22 cellular contexts compared by ENCODE assay signal in the genomic region with DNA sequence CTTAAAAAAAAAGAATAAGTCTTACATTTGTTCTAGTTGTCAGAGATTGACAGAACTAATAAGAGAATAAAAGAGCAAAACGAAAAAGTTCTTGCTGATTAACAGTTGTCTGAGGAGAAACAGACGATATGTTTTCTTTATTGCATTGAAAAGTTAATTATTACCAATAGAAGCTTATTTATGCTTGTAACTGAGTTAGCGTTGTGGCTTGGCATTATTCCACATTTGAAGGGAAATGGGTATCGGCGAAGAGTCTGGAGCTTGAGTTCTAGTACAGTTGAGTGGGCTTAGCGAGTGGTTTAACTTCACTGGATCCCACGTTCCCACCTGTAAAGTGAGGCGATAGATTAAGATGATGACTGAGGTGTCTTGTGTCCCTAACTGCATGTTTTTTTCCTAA.
A peak's percentile ranks its signal among the peaks of the same experiment; 100 is the strongest.
DNase-seq lines count a peak whose midpoint lies in the region; ATAC-seq and TF ChIP-seq lines count a peak whose summit lies in the region.
"Had no signal": no experiment of that assay in that cellular context is flagged by ENCODE, and none has a peak within 500 bp of the region (broad histone marks: within the 10 kb centered on the region; RNA-seq: fewer than 3 reads in every experiment).

No MANE protein-coding gene starts in this region.

- H3K9me3 Mint-ChIP-seq in WTC11: no peaks in the 10 kb centered on the region

- H3K27me3 ChIP-seq in BE2C (no peaks in the 10 kb centered on the region), endocrine pancreas (ENCODE audit: control insufficient read depth, insufficient read depth, low read length) (no peaks in the 10 kb centered on the region)

- ATAC-seq in mucosa of descending colon: peak; percentile 40
- ATAC-seq in WTC11: no peak
- ATAC-seq: Panc1, Right ventricle myocardium inferior had no signal

- H3K36me3 Mint-ChIP-seq in WTC11: no peaks in the 10 kb centered on the region

- TF ChIP-seq CTCF in BE2C (IDR thresholded peaks at IDR 0.05; ENCODE audit: low read depth, low read length) (no peak), mucosa of descending colon (IDR thresholded peaks at IDR 0.05) (no peak), WTC11 (IDR thresholded peaks at IDR 0.05) (no peak)

- no peak overlapping the region for H3K4me3 Mint-ChIP-seq in WTC11
- H3K4me3 Mint-ChIP-seq: CD14-positive monocyte had no signal

- POLR2A ChIA-PET in WTC11 (lab: Charles Lee): no interaction called here

- no peak overlapping the region for H3K4me3 ChIP-seq in BE2C (ENCODE audit: low read depth, low read length)
- peak overlapping the region; percentile 54 for H3K4me3 ChIP-seq in endocrine pancreas (ENCODE audit: control insufficient read depth, insufficient read depth, low read length)
- no peak overlapping the region for H3K4me3 ChIP-seq in mucosa of descending colon
- H3K4me3 ChIP-seq: GM23248 had no signal

- H3K27ac Mint-ChIP-seq in WTC11: no peak overlapping the region
- H3K27ac Mint-ChIP-seq: CD14-positive monocyte had no signal

- H3K27me3 Mint-ChIP-seq in WTC11 (ENCODE audit: low read depth): no peaks in the 10 kb centered on the region

- H3K36me3 ChIP-seq in BE2C: no peaks in the 10 kb centered on the region
- no peaks in the 10 kb centered on the region for H3K36me3 ChIP-seq in endocrine pancreas (ENCODE audit: control insufficient read depth, insufficient read depth, low read length)
- H3K36me3 ChIP-seq in mucosa of descending colon (ENCODE audit: low read depth): no peaks in the 10 kb centered on the region

- peak; percentile 14 for DNase-seq in BE2C
- DNase-seq in HK-2 (ENCODE audit: unreplicated experiment): peak; percentile 20
- peak in 1 of 3 donors; percentile 5 for DNase-seq in mucosa of descending colon
- DNase-seq in medulla oblongata (ENCODE audit: extremely low spot score): no peak
- DNase-seq in NAMALWA (ENCODE audit: low spot score): no peak
- DNase-seq in WTC11 (ENCODE audit: low spot score): no peak
- no peak for DNase-seq in NCI-H82 (lab: John Stamatoyannopoulos, UW)
- DNase-seq: AML-193, DMS153, GM23248, HCEC 1CT, KG1, MV-4-11, NCI-H1417, NCI-H187, NCI-H2107, NCI-H510A treated with DMSO at 0.1 percent for 48 hours, NCI-H774 had no signal

- intact Hi-C loops in mucosa of descending colon (cut with DNase I, micrococcal nuclease): no loop called here

- H3K4me1 ChIP-seq in BE2C (no peaks in the 10 kb centered on the region), endocrine pancreas (ENCODE audit: control insufficient read depth, insufficient read depth, low read length) (peaks cover 25% of the 10 kb centered on the region), mucosa of descending colon (ENCODE audit: low read depth) (no peaks in the 10 kb centered on the region)

- H3K4me1 Mint-ChIP-seq in WTC11: no peaks in the 10 kb centered on the region
- H3K4me1 Mint-ChIP-seq: CD14-positive monocyte had no signal

- no peaks in the 10 kb centered on the region for H3K9me3 ChIP-seq in BE2C
- H3K9me3 ChIP-seq in endocrine pancreas (ENCODE audit: control insufficient read depth, low read length): no peaks in the 10 kb centered on the region
- H3K9me3 ChIP-seq in mucosa of descending colon: no peaks in the 10 kb centered on the region

- no peak overlapping the region for H3K9ac ChIP-seq in endocrine pancreas (ENCODE audit: control insufficient read depth, insufficient read depth, low read length)
- H3K9ac ChIP-seq: GM23248 had no signal

- CTCF ChIA-PET in WTC11 (lab: Charles Lee): no interaction called here

TF ChIP-seq in WTC11, 78 proteins besides CTCF, POLR2A, EP300 and RAD21 (continues in another document):
- TF ChIP-seq MYBL2 (CRISPR knock-in tag; IDR thresholded peaks at IDR 0.05): no peak
- TF ChIP-seq, protein P1, sequence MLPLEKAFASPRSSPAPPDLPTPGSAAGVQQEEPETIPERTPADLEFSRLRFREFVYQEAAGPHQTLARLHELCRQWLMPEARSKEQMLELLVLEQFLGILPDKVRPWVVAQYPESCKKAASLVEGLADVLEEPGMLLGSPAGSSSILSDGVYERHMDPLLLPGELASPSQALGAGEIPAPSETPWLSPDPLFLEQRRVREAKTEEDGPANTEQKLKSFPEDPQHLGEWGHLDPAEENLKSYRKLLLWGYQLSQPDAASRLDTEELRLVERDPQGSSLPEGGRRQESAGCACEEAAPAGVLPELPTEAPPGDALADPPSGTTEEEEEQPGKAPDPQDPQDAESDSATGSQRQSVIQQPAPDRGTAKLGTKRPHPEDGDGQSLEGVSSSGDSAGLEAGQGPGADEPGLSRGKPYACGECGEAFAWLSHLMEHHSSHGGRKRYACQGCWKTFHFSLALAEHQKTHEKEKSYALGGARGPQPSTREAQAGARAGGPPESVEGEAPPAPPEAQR (CRISPR knock-in tag; IDR thresholded peaks at IDR 0.05): no peak
- TF ChIP-seq, protein P2, sequence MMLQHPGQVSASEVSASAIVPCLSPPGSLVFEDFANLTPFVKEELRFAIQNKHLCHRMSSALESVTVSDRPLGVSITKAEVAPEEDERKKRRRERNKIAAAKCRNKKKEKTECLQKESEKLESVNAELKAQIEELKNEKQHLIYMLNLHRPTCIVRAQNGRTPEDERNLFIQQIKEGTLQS (CRISPR knock-in tag; conservative IDR thresholded peaks at IDR 0.05): no peak
- TF ChIP-seq, protein P3, sequence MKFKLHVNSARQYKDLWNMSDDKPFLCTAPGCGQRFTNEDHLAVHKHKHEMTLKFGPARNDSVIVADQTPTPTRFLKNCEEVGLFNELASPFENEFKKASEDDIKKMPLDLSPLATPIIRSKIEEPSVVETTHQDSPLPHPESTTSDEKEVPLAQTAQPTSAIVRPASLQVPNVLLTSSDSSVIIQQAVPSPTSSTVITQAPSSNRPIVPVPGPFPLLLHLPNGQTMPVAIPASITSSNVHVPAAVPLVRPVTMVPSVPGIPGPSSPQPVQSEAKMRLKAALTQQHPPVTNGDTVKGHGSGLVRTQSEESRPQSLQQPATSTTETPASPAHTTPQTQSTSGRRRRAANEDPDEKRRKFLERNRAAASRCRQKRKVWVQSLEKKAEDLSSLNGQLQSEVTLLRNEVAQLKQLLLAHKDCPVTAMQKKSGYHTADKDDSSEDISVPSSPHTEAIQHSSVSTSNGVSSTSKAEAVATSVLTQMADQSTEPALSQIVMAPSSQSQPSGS (CRISPR knock-in tag; IDR thresholded peaks at IDR 0.05; ENCODE audit: borderline replicate concordance, low read depth): no peak
- TF ChIP-seq PRRX2 (CRISPR knock-in tag; IDR thresholded peaks at IDR 0.05): no peak
- no peak for TF ChIP-seq ZBTB21 (CRISPR knock-in tag; IDR thresholded peaks at IDR 0.05; ENCODE audit: borderline replicate concordance)
- TF ChIP-seq, protein P4, sequence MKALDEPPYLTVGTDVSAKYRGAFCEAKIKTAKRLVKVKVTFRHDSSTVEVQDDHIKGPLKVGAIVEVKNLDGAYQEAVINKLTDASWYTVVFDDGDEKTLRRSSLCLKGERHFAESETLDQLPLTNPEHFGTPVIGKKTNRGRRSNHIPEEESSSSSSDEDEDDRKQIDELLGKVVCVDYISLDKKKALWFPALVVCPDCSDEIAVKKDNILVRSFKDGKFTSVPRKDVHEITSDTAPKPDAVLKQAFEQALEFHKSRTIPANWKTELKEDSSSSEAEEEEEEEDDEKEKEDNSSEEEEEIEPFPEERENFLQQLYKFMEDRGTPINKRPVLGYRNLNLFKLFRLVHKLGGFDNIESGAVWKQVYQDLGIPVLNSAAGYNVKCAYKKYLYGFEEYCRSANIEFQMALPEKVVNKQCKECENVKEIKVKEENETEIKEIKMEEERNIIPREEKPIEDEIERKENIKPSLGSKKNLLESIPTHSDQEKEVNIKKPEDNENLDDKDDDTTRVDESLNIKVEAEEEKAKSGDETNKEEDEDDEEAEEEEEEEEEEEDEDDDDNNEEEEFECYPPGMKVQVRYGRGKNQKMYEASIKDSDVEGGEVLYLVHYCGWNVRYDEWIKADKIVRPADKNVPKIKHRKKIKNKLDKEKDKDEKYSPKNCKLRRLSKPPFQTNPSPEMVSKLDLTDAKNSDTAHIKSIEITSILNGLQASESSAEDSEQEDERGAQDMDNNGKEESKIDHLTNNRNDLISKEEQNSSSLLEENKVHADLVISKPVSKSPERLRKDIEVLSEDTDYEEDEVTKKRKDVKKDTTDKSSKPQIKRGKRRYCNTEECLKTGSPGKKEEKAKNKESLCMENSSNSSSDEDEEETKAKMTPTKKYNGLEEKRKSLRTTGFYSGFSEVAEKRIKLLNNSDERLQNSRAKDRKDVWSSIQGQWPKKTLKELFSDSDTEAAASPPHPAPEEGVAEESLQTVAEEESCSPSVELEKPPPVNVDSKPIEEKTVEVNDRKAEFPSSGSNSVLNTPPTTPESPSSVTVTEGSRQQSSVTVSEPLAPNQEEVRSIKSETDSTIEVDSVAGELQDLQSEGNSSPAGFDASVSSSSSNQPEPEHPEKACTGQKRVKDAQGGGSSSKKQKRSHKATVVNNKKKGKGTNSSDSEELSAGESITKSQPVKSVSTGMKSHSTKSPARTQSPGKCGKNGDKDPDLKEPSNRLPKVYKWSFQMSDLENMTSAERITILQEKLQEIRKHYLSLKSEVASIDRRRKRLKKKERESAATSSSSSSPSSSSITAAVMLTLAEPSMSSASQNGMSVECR (CRISPR knock-in tag; IDR thresholded peaks at IDR 0.05; ENCODE audit: borderline replicate concordance): no peak
- TF ChIP-seq, protein P5, sequence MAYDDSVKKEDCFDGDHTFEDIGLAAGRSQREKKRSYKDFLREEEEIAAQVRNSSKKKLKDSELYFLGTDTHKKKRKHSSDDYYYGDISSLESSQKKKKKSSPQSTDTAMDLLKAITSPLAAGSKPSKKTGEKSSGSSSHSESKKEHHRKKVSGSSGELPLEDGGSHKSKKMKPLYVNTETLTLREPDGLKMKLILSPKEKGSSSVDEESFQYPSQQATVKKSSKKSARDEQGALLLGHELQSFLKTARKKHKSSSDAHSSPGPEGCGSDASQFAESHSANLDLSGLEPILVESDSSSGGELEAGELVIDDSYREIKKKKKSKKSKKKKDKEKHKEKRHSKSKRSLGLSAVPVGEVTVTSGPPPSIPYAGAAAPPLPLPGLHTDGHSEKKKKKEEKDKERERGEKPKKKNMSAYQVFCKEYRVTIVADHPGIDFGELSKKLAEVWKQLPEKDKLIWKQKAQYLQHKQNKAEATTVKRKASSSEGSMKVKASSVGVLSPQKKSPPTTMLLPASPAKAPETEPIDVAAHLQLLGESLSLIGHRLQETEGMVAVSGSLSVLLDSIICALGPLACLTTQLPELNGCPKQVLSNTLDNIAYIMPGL (CRISPR knock-in tag; IDR thresholded peaks at IDR 0.05): no peak
- no peak for TF ChIP-seq MXD4 (CRISPR knock-in tag; IDR thresholded peaks at IDR 0.05; ENCODE audit: borderline replicate concordance)
- no peak for TF ChIP-seq SOX15 (CRISPR knock-in tag; IDR thresholded peaks at IDR 0.05)

Comparison
In these comparisons a context has a peak if more than half of its experiments do, and no peak if none do; other contexts are left out.
1. DNase-seq: peak in BE2C (single experiment) and HK-2 (single experiment); none in medulla oblongata (single experiment), NAMALWA (single experiment), WTC11 (single experiment) and NCI-H82 (single experiment).